8 cellular contexts compared by ENCODE assay signal in the genomic region with DNA sequence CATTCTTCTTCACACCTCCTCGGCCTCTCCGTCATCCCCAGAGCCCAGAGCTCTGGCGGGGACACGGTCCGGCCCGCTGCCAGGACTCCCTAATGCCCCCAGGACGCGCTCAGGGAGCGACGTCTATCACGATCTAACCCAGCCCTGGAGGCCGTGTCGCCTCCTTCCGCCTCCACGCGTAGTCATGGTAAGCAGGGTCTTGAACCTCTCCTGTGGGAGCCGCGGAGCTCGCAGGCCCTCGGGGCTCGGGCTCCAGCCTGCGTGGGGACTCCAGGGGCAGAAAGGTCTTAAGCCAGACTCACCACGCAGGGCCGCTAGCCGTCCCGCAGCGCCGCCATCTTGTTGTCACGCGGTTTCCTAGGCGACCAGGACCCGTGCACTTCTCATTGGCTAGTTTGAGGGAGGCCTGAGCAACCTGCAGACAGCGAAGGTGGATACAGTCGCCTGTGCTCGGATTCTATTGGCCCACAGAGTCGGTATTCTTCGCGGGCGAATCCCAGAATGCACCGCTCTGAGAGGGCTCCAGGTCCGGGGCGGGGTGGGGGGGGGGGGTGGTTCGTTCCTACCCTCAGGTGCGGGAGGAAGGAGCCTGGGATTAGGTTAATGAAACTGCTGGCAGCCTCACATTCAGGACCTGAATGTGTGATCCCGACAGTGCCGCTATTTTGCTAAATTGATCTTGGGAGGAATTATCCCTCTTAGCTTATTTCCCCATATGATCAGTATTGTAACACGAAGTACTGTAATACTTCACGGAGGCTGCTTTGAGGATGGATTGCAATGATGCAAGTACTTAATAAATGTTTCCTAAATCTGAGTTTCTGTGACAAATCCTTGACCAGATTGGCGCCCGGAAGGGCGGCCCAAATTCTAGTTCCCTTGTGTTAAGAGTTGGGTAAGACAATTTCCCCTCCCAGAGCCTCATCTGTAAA. TPM values are rescaled to one million over a fixed set of nuclear protein-coding genes. Genes with fewer than 3 reads are reported as not detected.
DNase-seq lines count a peak whose midpoint lies in the region; ATAC-seq and TF ChIP-seq lines count a peak whose summit lies in the region.

A gene with protein sequence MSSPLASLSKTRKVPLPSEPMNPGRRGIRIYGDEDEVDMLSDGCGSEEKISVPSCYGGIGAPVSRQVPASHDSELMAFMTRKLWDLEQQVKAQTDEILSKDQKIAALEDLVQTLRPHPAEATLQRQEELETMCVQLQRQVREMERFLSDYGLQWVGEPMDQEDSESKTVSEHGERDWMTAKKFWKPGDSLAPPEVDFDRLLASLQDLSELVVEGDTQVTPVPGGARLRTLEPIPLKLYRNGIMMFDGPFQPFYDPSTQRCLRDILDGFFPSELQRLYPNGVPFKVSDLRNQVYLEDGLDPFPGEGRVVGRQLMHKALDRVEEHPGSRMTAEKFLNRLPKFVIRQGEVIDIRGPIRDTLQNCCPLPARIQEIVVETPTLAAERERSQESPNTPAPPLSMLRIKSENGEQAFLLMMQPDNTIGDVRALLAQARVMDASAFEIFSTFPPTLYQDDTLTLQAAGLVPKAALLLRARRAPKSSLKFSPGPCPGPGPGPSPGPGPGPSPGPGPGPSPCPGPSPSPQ (minus strand): TSS at position 347 of the 932 bp plus-strand sequence. CDS start 3,753 bp downstream, outside the sequence.

- DNase-seq in NCI-H526 (lab: John Stamatoyannopoulos, UW) (peak; percentile 95 to 98), colonic mucosa (peak; percentile 95), left kidney (ENCODE audit: low read depth, low spot score) (peak; percentile 99)
- DNase-seq in activated CD4-positive, alpha-beta T cell treated with anti-CD3 and anti-CD28 coated beads for 4 hours: peak; percentile 90
- DNase-seq in stimulated activated CD4-positive, alpha-beta T cell treated with anti-CD3 and anti-CD28 coated beads, Interleukin-1b, Interleukin-23, amount 100 ng/mL, for 48 hours: peak; percentile 95

- peaks cover 26 to 78% (median 66%) of the 10 kb centered on the region in 10 experiments for H3K4me1 ChIP-seq in BLaER1 treated with 17β-estradiol and CSF1 and Interleukin-3, amounts not matched to agents 10 nM and 100 nM
- peaks cover 4% of the 10 kb centered on the region for H3K4me1 ChIP-seq in colonic mucosa

- H3K27ac ChIP-seq in BLaER1 treated with 17β-estradiol and CSF1 and Interleukin-3, amounts not matched to agents 10 nM and 100 nM: peak within 1 kb of the TSS; percentile 82 to 91 (median 88)
- peak within 1 kb of the TSS; percentile 50 for H3K27ac ChIP-seq in colonic mucosa

- peak within 1 kb of the TSS; percentile 81 to 88 (median 85) for H3K9ac ChIP-seq in BLaER1 treated with 17β-estradiol and CSF1 and Interleukin-3, amounts not matched to agents 10 nM and 100 nM
- H3K9ac ChIP-seq in colonic mucosa (ENCODE audit: low read depth in 2 of 2, low read length in 2 of 2): peak within 1 kb of the TSS; percentile 64 to 79

- TF ChIP-seq CTCF in colonic mucosa (IDR thresholded peaks at IDR 0.05): no peak

- ATAC-seq in GM19328 (IDR thresholded peaks at IDR 0.05; ENCODE audit: unreplicated experiment) (peak; percentile 96), HG03469 (IDR thresholded peaks at IDR 0.05; ENCODE audit: unreplicated experiment) (peak; percentile 87)

- peaks cover 0 to 5% (median 0%) of the 10 kb centered on the region in 11 experiments; a peak in 4 of 22 replicates for H3K36me3 ChIP-seq in BLaER1 treated with 17β-estradiol and CSF1 and Interleukin-3, amounts not matched to agents 10 nM and 100 nM
- no peaks in the 10 kb centered on the region for H3K36me3 ChIP-seq in colonic mucosa

- H3K27me3 ChIP-seq in BLaER1 treated with 17β-estradiol and CSF1 and Interleukin-3, amounts not matched to agents 10 nM and 100 nM: peaks cover 0 to 3% (median 0%) of the 10 kb centered on the region in 11 experiments; a peak in 1 of 22 replicates
- H3K27me3 ChIP-seq in colonic mucosa: no peaks in the 10 kb centered on the region

- intact Hi-C loops in colonic mucosa (cut with DNase I): no loop called here

- H3K4me2 ChIP-seq in BLaER1 treated with 17β-estradiol and CSF1 and Interleukin-3, amounts not matched to agents 10 nM and 100 nM: peak within 1 kb of the TSS; percentile 86 to 99 (median 96)

- H4K20me1 ChIP-seq in BLaER1 treated with 17β-estradiol and CSF1 and Interleukin-3, amounts not matched to agents 10 nM and 100 nM: no peaks in the 10 kb centered on the region

- H3K4me3 ChIP-seq in BLaER1 treated with 17β-estradiol and CSF1 and Interleukin-3, amounts not matched to agents 10 nM and 100 nM: peak within 1 kb of the TSS; percentile 68 to 81 (median 77)
- H3K4me3 ChIP-seq in colonic mucosa: peak within 1 kb of the TSS; percentile 92

- H3K9me3 ChIP-seq in BLaER1 treated with 17β-estradiol and CSF1 and Interleukin-3, amounts not matched to agents 10 nM and 100 nM (replicated peaks in 1 of 11): no peaks in the 10 kb centered on the region
- no peaks in the 10 kb centered on the region for H3K9me3 ChIP-seq in colonic mucosa

RNA-seq across cellular contexts. Expression of the gene that starts here (rescaled TPM):
- total RNA-seq in colonic mucosa: 10 to 100 TPM in 1 of 2 donors, 1 to 10 TPM in 1; 8.7 to 25.7 TPM

Comparison
In these comparisons a context has a peak if more than half of its experiments do, and no peak if none do; other contexts are left out.
1. Peak in every context shown above with its lines: DNase-seq, ATAC-seq, H3K4me3 ChIP-seq and H3K27ac ChIP-seq.